ENCODE assay signal across 1 cellular context in the genomic region with DNA sequence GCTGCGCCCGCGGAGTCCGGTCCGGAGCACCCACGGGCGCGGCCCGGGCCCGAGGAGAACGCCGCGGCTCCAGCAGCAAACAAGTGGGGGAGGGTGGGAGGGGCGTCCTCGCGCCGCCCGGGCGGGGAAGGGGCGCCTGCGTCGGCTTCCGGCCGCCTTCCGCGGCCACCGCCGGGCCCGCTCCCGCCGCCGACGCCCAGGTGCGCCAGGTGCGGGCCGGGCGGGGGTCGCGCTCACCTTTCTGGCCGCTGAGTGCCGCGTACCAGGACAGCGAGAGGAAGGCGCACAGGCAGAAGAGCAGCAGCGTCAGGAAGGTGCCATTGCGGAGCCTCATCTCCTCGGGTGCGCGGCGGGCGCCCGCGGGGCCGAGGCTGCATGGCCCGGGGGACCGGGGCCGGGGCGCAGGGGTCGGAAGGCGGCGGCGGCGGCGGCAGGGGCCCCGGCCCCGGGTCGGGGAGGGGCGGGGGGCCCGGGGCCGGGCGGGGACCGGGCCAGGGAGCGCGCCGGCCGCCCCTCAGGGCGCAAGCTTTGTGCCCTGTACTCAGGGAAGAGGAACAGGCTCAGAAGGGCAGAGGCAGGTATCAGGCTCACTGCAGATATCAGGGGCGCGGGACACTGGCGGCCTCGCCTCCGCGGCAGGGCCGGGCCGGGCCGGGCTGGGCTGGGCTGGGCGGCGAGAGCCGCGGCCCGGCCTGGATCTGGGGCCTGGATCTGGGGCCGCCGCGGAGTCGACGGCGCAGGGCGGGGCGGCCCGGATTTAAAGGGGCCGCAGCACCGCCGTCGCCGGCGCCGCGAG.
A peak's percentile ranks its signal among the peaks of the same experiment; 100 is the strongest.
TF ChIP-seq lines count a peak whose summit lies in the region.

A gene (minus strand): TSS at position 617 of the 796 bp plus-strand sequence. CDS start 283 bp downstream, at position 334.

TF ChIP-seq in WTC11, 78 proteins besides CTCF, POLR2A, EP300 and RAD21 (continued from another document):
- TF ChIP-seq, protein P1, sequence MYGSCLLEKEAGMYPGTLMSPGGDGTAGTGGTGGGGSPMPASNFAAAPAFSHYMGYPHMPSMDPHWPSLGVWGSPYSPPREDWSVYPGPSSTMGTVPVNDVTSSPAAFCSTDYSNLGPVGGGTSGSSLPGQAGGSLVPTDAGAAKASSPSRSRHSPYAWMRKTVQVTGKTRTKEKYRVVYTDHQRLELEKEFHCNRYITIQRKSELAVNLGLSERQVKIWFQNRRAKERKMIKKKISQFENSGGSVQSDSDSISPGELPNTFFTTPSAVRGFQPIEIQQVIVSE (CRISPR knock-in tag; IDR thresholded peaks at IDR 0.05; ENCODE audit: borderline replicate concordance), result no peak
- TF ChIP-seq ELF4 (CRISPR knock-in tag; IDR thresholded peaks at IDR 0.05; ENCODE audit: low read depth) (no peak), MYBL2 (CRISPR knock-in tag; IDR thresholded peaks at IDR 0.05) (no peak), NR2C2 (CRISPR knock-in tag; IDR thresholded peaks at IDR 0.05) (no peak), TEAD4 (CRISPR knock-in tag; IDR thresholded peaks at IDR 0.05) (no peak), JAZF1 (CRISPR knock-in tag; IDR thresholded peaks at IDR 0.05) (no peak), CBFB (CRISPR knock-in tag; IDR thresholded peaks at IDR 0.05; ENCODE audit: low read depth) (no peak), FOXJ3 (CRISPR knock-in tag; IDR thresholded peaks at IDR 0.05; ENCODE audit: borderline replicate concordance) (no peak), ZNF317 (CRISPR knock-in tag; IDR thresholded peaks at IDR 0.05; ENCODE audit: borderline replicate concordance, low read depth) (no peak), ZNF396 (CRISPR knock-in tag; IDR thresholded peaks at IDR 0.05; ENCODE audit: borderline replicate concordance) (no peak), FOXP1 (CRISPR knock-in tag; IDR thresholded peaks at IDR 0.05; ENCODE audit: borderline replicate concordance) (no peak), CREM (CRISPR knock-in tag; IDR thresholded peaks at IDR 0.05) (no peak), ZNF423 (CRISPR knock-in tag; IDR thresholded peaks at IDR 0.05) (no peak), OVOL2 (CRISPR knock-in tag; IDR thresholded peaks at IDR 0.05; ENCODE audit: borderline replicate concordance) (no peak), ZNF671 (CRISPR knock-in tag; IDR thresholded peaks at IDR 0.05) (no peak), TCF7 (CRISPR knock-in tag; IDR thresholded peaks at IDR 0.05; ENCODE audit: low read depth) (peak; percentile 71; the same call in 1 of the 2 replicates), RELA (CRISPR knock-in tag; IDR thresholded peaks at IDR 0.05; ENCODE audit: borderline replicate concordance) (no peak), SOX15 (CRISPR knock-in tag; IDR thresholded peaks at IDR 0.05) (no peak), TEAD1 (CRISPR knock-in tag; IDR thresholded peaks at IDR 0.05) (0 out of 2 replicates have a peak, but pooled peaks have one; percentile 16), SP1 (CRISPR knock-in tag; conservative IDR thresholded peaks at IDR 0.05) (peak; percentile 64)
- TF ChIP-seq, protein P2, sequence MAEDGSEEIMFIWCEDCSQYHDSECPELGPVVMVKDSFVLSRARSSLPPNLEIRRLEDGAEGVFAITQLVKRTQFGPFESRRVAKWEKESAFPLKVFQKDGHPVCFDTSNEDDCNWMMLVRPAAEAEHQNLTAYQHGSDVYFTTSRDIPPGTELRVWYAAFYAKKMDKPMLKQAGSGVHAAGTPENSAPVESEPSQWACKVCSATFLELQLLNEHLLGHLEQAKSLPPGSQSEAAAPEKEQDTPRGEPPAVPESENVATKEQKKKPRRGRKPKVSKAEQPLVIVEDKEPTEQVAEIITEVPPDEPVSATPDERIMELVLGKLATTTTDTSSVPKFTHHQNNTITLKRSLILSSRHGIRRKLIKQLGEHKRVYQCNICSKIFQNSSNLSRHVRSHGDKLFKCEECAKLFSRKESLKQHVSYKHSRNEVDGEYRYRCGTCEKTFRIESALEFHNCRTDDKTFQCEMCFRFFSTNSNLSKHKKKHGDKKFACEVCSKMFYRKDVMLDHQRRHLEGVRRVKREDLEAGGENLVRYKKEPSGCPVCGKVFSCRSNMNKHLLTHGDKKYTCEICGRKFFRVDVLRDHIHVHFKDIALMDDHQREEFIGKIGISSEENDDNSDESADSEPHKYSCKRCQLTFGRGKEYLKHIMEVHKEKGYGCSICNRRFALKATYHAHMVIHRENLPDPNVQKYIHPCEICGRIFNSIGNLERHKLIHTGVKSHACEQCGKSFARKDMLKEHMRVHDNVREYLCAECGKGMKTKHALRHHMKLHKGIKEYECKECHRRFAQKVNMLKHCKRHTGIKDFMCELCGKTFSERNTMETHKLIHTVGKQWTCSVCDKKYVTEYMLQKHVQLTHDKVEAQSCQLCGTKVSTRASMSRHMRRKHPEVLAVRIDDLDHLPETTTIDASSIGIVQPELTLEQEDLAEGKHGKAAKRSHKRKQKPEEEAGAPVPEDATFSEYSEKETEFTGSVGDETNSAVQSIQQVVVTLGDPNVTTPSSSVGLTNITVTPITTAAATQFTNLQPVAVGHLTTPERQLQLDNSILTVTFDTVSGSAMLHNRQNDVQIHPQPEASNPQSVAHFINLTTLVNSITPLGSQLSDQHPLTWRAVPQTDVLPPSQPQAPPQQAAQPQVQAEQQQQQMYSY (CRISPR knock-in tag; IDR thresholded peaks at IDR 0.05), result peak; percentile 97
- TF ChIP-seq, protein P3, sequence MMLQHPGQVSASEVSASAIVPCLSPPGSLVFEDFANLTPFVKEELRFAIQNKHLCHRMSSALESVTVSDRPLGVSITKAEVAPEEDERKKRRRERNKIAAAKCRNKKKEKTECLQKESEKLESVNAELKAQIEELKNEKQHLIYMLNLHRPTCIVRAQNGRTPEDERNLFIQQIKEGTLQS (CRISPR knock-in tag; conservative IDR thresholded peaks at IDR 0.05), result no peak
- TF ChIP-seq, protein P4, sequence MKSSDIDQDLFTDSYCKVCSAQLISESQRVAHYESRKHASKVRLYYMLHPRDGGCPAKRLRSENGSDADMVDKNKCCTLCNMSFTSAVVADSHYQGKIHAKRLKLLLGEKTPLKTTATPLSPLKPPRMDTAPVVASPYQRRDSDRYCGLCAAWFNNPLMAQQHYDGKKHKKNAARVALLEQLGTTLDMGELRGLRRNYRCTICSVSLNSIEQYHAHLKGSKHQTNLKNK (CRISPR knock-in tag; IDR thresholded peaks at IDR 0.05), result no peak
- TF ChIP-seq, protein P5, sequence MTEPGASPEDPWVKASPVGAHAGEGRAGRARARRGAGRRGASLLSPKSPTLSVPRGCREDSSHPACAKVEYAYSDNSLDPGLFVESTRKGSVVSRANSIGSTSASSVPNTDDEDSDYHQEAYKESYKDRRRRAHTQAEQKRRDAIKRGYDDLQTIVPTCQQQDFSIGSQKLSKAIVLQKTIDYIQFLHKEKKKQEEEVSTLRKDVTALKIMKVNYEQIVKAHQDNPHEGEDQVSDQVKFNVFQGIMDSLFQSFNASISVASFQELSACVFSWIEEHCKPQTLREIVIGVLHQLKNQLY (CRISPR knock-in tag; IDR thresholded peaks at IDR 0.05), result no peak
- TF ChIP-seq, protein P6, sequence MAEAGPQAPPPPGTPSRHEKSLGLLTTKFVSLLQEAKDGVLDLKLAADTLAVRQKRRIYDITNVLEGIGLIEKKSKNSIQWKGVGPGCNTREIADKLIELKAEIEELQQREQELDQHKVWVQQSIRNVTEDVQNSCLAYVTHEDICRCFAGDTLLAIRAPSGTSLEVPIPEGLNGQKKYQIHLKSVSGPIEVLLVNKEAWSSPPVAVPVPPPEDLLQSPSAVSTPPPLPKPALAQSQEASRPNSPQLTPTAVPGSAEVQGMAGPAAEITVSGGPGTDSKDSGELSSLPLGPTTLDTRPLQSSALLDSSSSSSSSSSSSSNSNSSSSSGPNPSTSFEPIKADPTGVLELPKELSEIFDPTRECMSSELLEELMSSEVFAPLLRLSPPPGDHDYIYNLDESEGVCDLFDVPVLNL (CRISPR knock-in tag; IDR thresholded peaks at IDR 0.05; ENCODE audit: borderline replicate concordance, low read depth), result no peak
- TF ChIP-seq, protein P7, sequence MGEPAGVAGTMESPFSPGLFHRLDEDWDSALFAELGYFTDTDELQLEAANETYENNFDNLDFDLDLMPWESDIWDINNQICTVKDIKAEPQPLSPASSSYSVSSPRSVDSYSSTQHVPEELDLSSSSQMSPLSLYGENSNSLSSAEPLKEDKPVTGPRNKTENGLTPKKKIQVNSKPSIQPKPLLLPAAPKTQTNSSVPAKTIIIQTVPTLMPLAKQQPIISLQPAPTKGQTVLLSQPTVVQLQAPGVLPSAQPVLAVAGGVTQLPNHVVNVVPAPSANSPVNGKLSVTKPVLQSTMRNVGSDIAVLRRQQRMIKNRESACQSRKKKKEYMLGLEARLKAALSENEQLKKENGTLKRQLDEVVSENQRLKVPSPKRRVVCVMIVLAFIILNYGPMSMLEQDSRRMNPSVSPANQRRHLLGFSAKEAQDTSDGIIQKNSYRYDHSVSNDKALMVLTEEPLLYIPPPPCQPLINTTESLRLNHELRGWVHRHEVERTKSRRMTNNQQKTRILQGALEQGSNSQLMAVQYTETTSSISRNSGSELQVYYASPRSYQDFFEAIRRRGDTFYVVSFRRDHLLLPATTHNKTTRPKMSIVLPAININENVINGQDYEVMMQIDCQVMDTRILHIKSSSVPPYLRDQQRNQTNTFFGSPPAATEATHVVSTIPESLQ (CRISPR knock-in tag; IDR thresholded peaks at IDR 0.05), result no peak
- TF ChIP-seq, protein P8, sequence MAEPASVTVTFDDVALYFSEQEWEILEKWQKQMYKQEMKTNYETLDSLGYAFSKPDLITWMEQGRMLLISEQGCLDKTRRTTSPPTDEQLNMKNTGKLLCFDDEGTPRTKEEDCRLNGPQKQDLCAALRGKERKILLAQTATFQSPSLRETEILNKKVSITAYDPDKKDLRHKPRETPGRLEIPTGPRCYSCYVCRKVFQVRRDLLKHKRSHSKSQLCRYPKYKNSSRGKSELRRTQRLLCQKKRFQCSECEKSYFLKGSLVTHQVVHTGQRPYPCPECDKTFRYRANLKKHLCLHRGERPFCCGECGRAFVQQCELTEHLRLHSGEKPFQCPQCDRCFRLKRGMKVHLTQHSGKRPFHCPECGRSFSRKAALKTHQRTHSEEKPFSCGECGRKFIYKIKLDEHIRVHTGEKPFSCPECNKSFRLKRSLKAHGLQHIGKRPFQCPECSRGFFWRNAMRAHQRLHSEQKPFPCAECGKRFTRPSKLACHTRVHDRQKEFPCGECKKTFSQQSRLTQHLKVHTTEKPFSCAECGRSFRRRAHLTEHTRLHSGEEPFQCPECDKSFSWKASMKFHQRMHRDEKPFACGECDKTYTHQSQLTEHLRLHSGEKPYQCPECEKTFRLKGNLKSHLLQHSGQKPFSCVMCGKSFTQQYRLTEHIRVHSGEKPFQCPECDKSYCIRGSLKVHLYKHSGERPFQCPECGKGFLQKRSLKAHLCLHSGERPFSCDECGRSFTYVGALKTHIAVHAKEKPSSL (CRISPR knock-in tag; conservative IDR thresholded peaks at IDR 0.05), result no peak
- TF ChIP-seq, protein P9, sequence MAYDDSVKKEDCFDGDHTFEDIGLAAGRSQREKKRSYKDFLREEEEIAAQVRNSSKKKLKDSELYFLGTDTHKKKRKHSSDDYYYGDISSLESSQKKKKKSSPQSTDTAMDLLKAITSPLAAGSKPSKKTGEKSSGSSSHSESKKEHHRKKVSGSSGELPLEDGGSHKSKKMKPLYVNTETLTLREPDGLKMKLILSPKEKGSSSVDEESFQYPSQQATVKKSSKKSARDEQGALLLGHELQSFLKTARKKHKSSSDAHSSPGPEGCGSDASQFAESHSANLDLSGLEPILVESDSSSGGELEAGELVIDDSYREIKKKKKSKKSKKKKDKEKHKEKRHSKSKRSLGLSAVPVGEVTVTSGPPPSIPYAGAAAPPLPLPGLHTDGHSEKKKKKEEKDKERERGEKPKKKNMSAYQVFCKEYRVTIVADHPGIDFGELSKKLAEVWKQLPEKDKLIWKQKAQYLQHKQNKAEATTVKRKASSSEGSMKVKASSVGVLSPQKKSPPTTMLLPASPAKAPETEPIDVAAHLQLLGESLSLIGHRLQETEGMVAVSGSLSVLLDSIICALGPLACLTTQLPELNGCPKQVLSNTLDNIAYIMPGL (CRISPR knock-in tag; IDR thresholded peaks at IDR 0.05), result no peak
TF ChIP-seq in WTC11: peak in this region for 6.
